11 cellular contexts compared by ENCODE assay signal in the genomic region with DNA sequence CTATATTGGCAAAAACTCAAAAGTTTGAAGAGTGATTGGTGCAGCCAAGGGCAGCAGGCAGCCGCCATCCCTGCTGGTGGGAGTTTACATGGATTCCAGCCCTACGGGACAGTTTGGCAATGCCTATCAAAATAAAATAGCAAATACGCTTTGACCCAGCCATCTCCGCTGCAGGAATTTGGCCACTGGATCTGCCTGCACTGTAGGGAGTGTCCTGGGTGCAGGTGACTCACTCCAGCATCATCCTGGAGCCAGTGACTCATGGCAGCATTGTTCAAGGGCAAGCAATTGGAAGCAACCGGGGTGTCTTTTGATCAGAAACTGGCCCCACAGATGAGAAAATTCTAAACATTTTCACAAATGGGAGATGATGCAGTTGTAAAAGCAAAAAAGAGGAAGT. TPM values are rescaled to one million over a fixed set of nuclear protein-coding genes. Genes with fewer than 3 reads are reported as not detected.
DNase-seq lines count a peak whose midpoint lies in the region; ATAC-seq and TF ChIP-seq lines count a peak whose summit lies in the region.
"Had no signal": no experiment of that assay in that cellular context is flagged by ENCODE, and none has a peak within 500 bp of the region (broad histone marks: within the 10 kb centered on the region; RNA-seq: fewer than 3 reads in every experiment).

No MANE protein-coding gene starts in this region.

- DNase-seq in DMS53 (lab: John Stamatoyannopoulos, UW) (peak; percentile 34), DMS53 treated with DMSO at 0.1 percent for 48 hours (lab: John Stamatoyannopoulos, UW; ENCODE audit: unreplicated experiment) (no peak), SJCRH30 (peak; percentile 31 to 39), fibroblast of the aortic adventitia (ENCODE audit: low read depth) (peak; percentile 99), smooth muscle cell (lab: John Stamatoyannopoulos, UW; ENCODE audit: unreplicated experiment) (no peak), hippocampal formation (lab: John Stamatoyannopoulos, UW) (no peak), G401 (ENCODE audit: low spot score) (no peak)
- DNase-seq: central memory CD4-positive, alpha-beta T cell had no signal

- no peaks in the 10 kb centered on the region for H4K20me1 ChIP-seq in smooth muscle cell (ENCODE audit: low read depth)

- H3K9ac ChIP-seq in smooth muscle cell (ENCODE audit: low read depth) = peak overlapping the region; percentile 10

- TF ChIP-seq CTCF in fibroblast of the aortic adventitia (IDR thresholded peaks at IDR 0.05; ENCODE audit: insufficient read depth, low read length) (no peak), smooth muscle cell (IDR thresholded peaks at IDR 0.05; ENCODE audit: borderline replicate concordance, insufficient read depth, poor library complexity, severe bottlenecking) (no peak)

- H3K4me1 ChIP-seq in SJCRH30 (no peaks in the 10 kb centered on the region; the same call in 1 of the 2 replicates), smooth muscle cell (ENCODE audit: low read depth) (no peaks in the 10 kb centered on the region)
- H3K4me1 ChIP-seq: HAP-1 had no signal

- no peak overlapping the region for H2AFZ ChIP-seq in smooth muscle cell (ENCODE audit: low read depth)

- no peaks in the 10 kb centered on the region for H3F3A ChIP-seq in smooth muscle cell (ENCODE audit: low read depth)

- H3K4me2 ChIP-seq in smooth muscle cell = peak overlapping the region; percentile 56

- H3K9me3 ChIP-seq in SJCRH30 (replicated peaks) (0 out of 2 replicates have a peak, but pooled peaks cover 6% of the 10 kb centered on the region), smooth muscle cell (replicated peaks; ENCODE audit: low read depth) (no peaks in the 10 kb centered on the region)

- no peaks in the 10 kb centered on the region for H3K36me3 ChIP-seq in SJCRH30
- H3K36me3 ChIP-seq in smooth muscle cell (ENCODE audit: low read depth) = no peaks in the 10 kb centered on the region
- H3K36me3 ChIP-seq: HAP-1 had no signal

- H3K27me3 ChIP-seq in SJCRH30 (no peaks in the 10 kb centered on the region), smooth muscle cell (ENCODE audit: low read depth) (no peaks in the 10 kb centered on the region)

- H3K79me2 ChIP-seq in smooth muscle cell (ENCODE audit: low read depth) = no peaks in the 10 kb centered on the region

- no peak for ATAC-seq in GM18517 (IDR thresholded peaks at IDR 0.05; ENCODE audit: unreplicated experiment)

- H3K27ac ChIP-seq in SJCRH30 (no peak overlapping the region), smooth muscle cell (ENCODE audit: low read depth) (peak overlapping the region; percentile 82)

- WGBS in smooth muscle cell (ENCODE audit: low lambda C conversion rate) = 17% methylated on average over 5 of the region's 5 CpGs

- in situ Hi-C loops in G401 (cut with HindIII; ENCODE audit: low sequenced_read_pairs) = no loop called here

- H3K4me3 ChIP-seq in SJCRH30 (no peak overlapping the region), fibroblast of the aortic adventitia (ENCODE audit: low read depth, low read length) (no peak overlapping the region), smooth muscle cell (no peak overlapping the region)
- H3K4me3 ChIP-seq: HAP-1 had no signal

RNA-seq across cellular contexts. Expression of a gene that starts 24.6 kb away (rescaled TPM):
- not detected in 2 replicates for total RNA-seq in SJCRH30 (2014; rRNA removed; shearing (Covaris generic))
- total RNA-seq in fibroblast of the aortic adventitia (ENCODE audit: low replicate concordance) (1.1 and 17.4 TPM in 2 replicates), smooth muscle cell (not detected in 2 replicates)
- 0.09 and 1.4 TPM in 2 replicates for polyA plus RNA-seq in smooth muscle cell
- 0.31 and 0.75 TPM in 2 replicates for total RNA-seq in G401 (2014; rRNA removed; shearing (Covaris generic))

RNA-seq across cellular contexts. Expression of a gene that starts 44.0 kb away (rescaled TPM):
- not detected in 2 replicates for total RNA-seq in SJCRH30 (2014; rRNA removed; shearing (Covaris generic))
- not detected in 2 replicates for total RNA-seq in fibroblast of the aortic adventitia (ENCODE audit: low replicate concordance)
- total RNA-seq in smooth muscle cell = 0.45 and 0.94 TPM in 2 replicates
- not detected in 2 replicates for polyA plus RNA-seq in smooth muscle cell
- total RNA-seq in G401 (2014; rRNA removed; shearing (Covaris generic)) = not detected in 2 replicates
- total RNA-seq: skeletal muscle tissue had no signal

Comparison
In these comparisons a context has a peak if more than half of its experiments do, and no peak if none do; other contexts are left out.
1. DNase-seq: peak in DMS53 (single experiment), SJCRH30 (2 of 2) and fibroblast of the aortic adventitia (single experiment); none in DMS53 treated with DMSO at 0.1 percent for 48 hours (single experiment), smooth muscle cell (single experiment), hippocampal formation (0 of 2) and G401 (single experiment).